Comparison of ENCODE assay signal across 1 cellular context in the genomic region with DNA sequence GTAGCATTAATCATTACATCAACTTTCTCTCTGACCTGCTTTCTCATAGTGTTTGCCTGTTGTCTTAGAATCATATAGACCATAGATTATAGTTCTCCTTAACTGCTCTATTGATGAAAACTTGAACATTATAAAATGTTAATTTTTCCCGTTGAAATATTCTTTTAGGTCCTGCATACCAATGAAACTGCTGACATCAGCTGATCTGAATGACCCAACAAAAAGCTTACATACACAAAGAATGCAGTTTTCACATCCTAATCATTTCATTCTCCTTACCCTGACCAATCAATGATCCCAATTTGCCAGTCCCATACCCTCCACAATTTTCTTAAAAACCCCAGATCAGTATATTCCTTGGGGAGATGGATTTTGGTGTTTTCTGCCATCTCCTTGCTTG.
TF ChIP-seq lines count a peak whose summit lies in the region.

No MANE protein-coding gene starts in this region.

TF ChIP-seq in K562, 482 proteins besides CTCF, POLR2A, EP300 and RAD21 (continued from another document):
- TF ChIP-seq TFE3 (CRISPR knock-in tag; IDR thresholded peaks at IDR 0.05) (no peak), MAFF (IDR thresholded peaks at IDR 0.05; ENCODE audit: low read length) (peak; percentile 77), MAFK (IDR thresholded peaks at IDR 0.05; ENCODE audit: low read length) (peak; percentile 77), SMARCE1 (IDR thresholded peaks at IDR 0.05) (no peak), ZC3H4 (CRISPR knock-in tag; IDR thresholded peaks at IDR 0.05; ENCODE audit: borderline replicate concordance) (no peak), STAG1 (CRISPR knock-in tag; IDR thresholded peaks at IDR 0.05; ENCODE audit: borderline replicate concordance) (no peak), POLR2G (IDR thresholded peaks at IDR 0.05; ENCODE audit: low read depth, low read length) (no peak), C11orf30 (IDR thresholded peaks at IDR 0.05; ENCODE audit: low read depth) (0 out of 2 replicates have a peak, but pooled peaks have one; percentile 11), ZNF76 (CRISPR knock-in tag; IDR thresholded peaks at IDR 0.05; ENCODE audit: borderline replicate concordance) (no peak), ZNF316 (IDR thresholded peaks at IDR 0.05) (0 out of 2 replicates have a peak, but pooled peaks have one; percentile 36)
- TF ChIP-seq, protein P1, sequence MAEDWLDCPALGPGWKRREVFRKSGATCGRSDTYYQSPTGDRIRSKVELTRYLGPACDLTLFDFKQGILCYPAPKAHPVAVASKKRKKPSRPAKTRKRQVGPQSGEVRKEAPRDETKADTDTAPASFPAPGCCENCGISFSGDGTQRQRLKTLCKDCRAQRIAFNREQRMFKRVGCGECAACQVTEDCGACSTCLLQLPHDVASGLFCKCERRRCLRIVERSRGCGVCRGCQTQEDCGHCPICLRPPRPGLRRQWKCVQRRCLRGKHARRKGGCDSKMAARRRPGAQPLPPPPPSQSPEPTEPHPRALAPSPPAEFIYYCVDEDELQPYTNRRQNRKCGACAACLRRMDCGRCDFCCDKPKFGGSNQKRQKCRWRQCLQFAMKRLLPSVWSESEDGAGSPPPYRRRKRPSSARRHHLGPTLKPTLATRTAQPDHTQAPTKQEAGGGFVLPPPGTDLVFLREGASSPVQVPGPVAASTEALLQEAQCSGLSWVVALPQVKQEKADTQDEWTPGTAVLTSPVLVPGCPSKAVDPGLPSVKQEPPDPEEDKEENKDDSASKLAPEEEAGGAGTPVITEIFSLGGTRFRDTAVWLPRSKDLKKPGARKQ (CRISPR knock-in tag; IDR thresholded peaks at IDR 0.05): no peak
